ENCODE assay signal across 29 cellular contexts in genomic region chr14:72243894-72244293, GRCh38.
"Had no signal": no experiment of that assay in that cellular context is flagged by ENCODE, and none has a peak within 500 bp of the region (broad histone marks: within the 10 kb centered on the region; RNA-seq: fewer than 3 reads in every experiment).

No MANE protein-coding gene starts in this region.

- H3K9me3 ChIP-seq: adrenal gland, ascending aorta, transverse colon had no signal

- H3K27ac Mint-ChIP-seq: activated B cell treated with CpG ODN at 0.5 μM for 24 hours; activated CD4-positive, alpha-beta T cell treated with anti-CD3 and anti-CD28 coated beads for 36 hours; activated naive CD8-positive, alpha-beta T cell; activated T-helper 2 cell treated with anti-CD3 and anti-CD28 coated beads, Interferon-gamma antibody, Interleukin-2, Interleukin-4, amounts not matched to agents 10 μg/mL and 5 μg/mL and 100 μg/mL, durations not matched to agents 14 hours and 24 hours and 36 hours; naive B cell; progenitor cell of endocrine pancreas; stimulated activated naive CD8-positive, alpha-beta T cell treated with anti-CD3 and anti-CD28 coated beads, Interleukin-15, Interleukin-2, amounts not matched to agents 100 ng/mL and 50 ng/mL, for 24 hours had no signal

- H3K4me1 ChIP-seq: adrenal gland, ascending aorta, foreskin keratinocyte, spleen, transverse colon had no signal

- H3K27me3 Mint-ChIP-seq: progenitor cell of endocrine pancreas had no signal

- H3K4me1 Mint-ChIP-seq: activated B cell treated with CpG ODN at 0.5 μM for 24 hours; activated CD4-positive, alpha-beta T cell treated with anti-CD3 and anti-CD28 coated beads for 36 hours had no signal

- DNase-seq: activated B cell treated with CpG ODN at 0.5 μM for 24 hours; activated CD4-positive, alpha-beta T cell treated with anti-CD3 and anti-CD28 coated beads for 36 hours; activated CD4-positive, alpha-beta T cell treated with anti-CD3 and anti-CD28 coated beads, Interleukin-2, amount 50 U/mL, for 48 hours; activated CD8-positive, alpha-beta memory T cell treated with anti-CD3 and anti-CD28 coated beads, Interleukin-2, amount 50 U/mL, for 48 hours; activated naive CD4-positive, alpha-beta T cell; activated T-cell treated with anti-CD3 and anti-CD28 coated beads, Interleukin-2, amount 50 U/mL, for 4 hours; adrenal gland; cerebellar nuclear complex; cortex of kidney; effector CD8-positive, alpha-beta T cell; erythroblast; foreskin keratinocyte; left colon; naive B cell; retina; spleen; substantia nigra; T-helper 1 cell; transverse colon had no signal

- H3K4me2 ChIP-seq: hepatocyte had no signal

- H3K4me3 Mint-ChIP-seq: activated B cell treated with CpG ODN at 0.5 μM for 24 hours; activated CD4-positive, alpha-beta T cell treated with anti-CD3 and anti-CD28 coated beads for 36 hours; activated naive CD8-positive, alpha-beta T cell; activated T-cell treated with anti-CD3 and anti-CD28 coated beads, Interleukin-2, amount 50 U/mL, for 4 hours; naive B cell; neural crest cell; stimulated activated naive CD8-positive, alpha-beta T cell treated with anti-CD3 and anti-CD28 coated beads, Interleukin-15, Interleukin-2, amounts not matched to agents 100 ng/mL and 50 ng/mL, for 24 hours had no signal

- FAIRE-seq: bronchial epithelial cell had no signal

- H3K79me2 ChIP-seq: hepatocyte had no signal

- H3K4me3 ChIP-seq: adrenal gland, ascending aorta, hepatocyte, lung, spleen, transverse colon had no signal

- H2AFZ ChIP-seq: hepatocyte had no signal

- ATAC-seq: activated CD4-positive, alpha-beta T cell treated with anti-CD3 and anti-CD28 coated beads for 36 hours; activated T-cell treated with anti-CD3 and anti-CD28 coated beads, Interleukin-2, amount 50 U/mL, for 4 hours; foreskin keratinocyte; left colon; SK-N-SH treated with all-trans-retinoic acid at 6 μM for 48 hours had no signal

- H3K27me3 ChIP-seq: adrenal gland, ascending aorta, foreskin keratinocyte, hepatocyte, spleen, transverse colon had no signal

- H3K36me3 ChIP-seq: adrenal gland, ascending aorta, spleen, transverse colon had no signal

- H3K27ac ChIP-seq: adrenal gland, ascending aorta, foreskin keratinocyte, hepatocyte, spleen, transverse colon had no signal

- H3K9me3 Mint-ChIP-seq: stimulated activated naive CD8-positive, alpha-beta T cell treated with anti-CD3 and anti-CD28 coated beads, Interleukin-15, Interleukin-2, amounts not matched to agents 100 ng/mL and 50 ng/mL, for 24 hours had no signal
